ENCODE assay signal across 1 cellular context in the genomic region with DNA sequence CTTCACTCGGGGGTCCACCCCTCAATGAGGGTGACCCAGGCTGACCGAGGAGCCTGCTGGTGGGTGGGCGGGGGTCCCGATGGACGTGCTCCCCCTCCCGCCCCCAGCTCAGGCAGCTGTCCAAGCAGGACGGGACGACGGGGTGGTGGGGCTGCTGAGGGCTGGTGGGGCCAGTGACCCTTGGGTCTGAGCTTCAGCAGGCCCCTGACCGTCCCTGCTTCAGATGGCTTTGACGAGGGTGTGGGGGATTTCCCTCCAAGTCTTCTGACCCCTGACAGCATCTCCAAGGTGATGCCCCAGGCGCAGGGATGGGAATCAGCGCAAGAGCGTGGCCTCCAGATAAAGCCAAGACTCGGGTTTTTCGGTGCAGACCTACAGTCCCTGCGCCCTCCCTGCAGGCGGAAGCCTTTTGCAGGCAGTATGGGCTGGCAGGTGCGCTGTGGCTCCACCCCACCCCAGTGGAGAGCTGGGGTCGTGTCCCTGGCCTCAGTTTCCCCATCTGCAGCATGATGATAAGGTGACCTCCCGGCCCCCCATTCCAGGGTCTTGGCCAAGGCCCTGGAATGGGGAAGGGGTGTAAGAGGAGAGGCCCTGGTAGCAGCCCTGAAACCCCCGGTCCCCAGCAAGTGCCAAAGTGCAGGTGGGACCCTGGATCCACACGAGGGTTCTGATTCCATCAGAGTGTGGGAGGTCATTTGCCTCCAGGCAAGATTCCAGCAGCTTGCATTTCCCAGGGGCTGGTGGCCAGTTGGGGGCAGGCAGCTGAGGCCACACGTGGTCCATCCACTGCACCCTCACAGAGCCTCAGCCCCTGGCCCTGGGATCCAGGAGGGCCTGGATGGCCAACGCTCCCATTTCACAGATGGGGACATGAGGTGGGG.
TF ChIP-seq lines count a peak whose summit lies in the region.

No MANE protein-coding gene starts in this region.

TF ChIP-seq in GM23338, 12 proteins besides CTCF, POLR2A, EP300 and RAD21 (continued from another document):
- TF ChIP-seq, protein P1, sequence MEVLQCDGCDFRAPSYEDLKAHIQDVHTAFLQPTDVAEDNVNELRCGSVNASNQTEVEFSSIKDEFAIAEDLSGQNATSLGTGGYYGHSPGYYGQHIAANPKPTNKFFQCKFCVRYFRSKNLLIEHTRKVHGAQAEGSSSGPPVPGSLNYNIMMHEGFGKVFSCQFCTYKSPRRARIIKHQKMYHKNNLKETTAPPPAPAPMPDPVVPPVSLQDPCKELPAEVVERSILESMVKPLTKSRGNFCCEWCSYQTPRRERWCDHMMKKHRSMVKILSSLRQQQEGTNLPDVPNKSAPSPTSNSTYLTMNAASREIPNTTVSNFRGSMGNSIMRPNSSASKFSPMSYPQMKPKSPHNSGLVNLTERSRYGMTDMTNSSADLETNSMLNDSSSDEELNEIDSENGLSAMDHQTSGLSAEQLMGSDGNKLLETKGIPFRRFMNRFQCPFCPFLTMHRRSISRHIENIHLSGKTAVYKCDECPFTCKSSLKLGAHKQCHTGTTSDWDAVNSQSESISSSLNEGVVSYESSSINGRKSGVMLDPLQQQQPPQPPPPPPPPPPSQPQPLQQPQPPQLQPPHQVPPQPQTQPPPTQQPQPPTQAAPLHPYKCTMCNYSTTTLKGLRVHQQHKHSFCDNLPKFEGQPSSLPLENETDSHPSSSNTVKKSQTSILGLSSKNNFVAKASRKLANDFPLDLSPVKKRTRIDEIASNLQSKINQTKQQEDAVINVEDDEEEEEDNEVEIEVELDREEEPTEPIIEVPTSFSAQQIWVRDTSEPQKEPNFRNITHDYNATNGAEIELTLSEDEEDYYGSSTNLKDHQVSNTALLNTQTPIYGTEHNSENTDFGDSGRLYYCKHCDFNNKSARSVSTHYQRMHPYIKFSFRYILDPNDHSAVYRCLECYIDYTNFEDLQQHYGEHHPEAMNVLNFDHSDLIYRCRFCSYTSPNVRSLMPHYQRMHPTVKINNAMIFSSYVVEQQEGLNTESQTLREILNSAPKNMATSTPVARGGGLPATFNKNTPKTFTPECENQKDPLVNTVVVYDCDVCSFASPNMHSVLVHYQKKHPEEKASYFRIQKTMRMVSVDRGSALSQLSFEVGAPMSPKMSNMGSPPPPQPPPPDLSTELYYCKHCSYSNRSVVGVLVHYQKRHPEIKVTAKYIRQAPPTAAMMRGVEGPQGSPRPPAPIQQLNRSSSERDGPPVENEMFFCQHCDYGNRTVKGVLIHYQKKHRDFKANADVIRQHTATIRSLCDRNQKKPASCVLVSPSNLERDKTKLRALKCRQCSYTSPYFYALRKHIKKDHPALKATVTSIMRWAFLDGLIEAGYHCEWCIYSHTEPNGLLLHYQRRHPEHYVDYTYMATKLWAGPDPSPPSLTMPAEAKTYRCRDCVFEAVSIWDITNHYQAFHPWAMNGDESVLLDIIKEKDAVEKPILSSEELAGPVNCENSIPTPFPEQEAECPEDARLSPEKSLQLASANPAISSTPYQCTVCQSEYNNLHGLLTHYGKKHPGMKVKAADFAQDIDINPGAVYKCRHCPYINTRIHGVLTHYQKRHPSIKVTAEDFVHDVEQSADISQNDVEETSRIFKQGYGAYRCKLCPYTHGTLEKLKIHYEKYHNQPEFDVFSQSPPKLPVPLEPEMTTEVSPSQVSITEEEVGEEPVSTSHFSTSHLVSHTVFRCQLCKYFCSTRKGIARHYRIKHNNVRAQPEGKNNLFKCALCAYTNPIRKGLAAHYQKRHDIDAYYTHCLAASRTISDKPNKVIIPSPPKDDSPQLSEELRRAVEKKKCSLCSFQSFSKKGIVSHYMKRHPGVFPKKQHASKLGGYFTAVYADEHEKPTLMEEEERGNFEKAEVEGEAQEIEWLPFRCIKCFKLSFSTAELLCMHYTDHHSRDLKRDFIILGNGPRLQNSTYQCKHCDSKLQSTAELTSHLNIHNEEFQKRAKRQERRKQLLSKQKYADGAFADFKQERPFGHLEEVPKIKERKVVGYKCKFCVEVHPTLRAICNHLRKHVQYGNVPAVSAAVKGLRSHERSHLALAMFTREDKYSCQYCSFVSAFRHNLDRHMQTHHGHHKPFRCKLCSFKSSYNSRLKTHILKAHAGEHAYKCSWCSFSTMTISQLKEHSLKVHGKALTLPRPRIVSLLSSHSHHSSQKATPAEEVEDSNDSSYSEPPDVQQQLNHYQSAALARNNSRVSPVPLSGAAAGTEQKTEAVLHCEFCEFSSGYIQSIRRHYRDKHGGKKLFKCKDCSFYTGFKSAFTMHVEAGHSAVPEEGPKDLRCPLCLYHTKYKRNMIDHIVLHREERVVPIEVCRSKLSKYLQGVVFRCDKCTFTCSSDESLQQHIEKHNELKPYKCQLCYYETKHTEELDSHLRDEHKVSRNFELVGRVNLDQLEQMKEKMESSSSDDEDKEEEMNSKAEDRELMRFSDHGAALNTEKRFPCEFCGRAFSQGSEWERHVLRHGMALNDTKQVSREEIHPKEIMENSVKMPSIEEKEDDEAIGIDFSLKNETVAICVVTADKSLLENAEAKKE (CRISPR knock-in tag; IDR thresholded peaks at IDR 0.05) = no peak
- TF ChIP-seq STAT1 (IDR thresholded peaks at IDR 0.05; ENCODE audit: unreplicated experiment) (no peak), POLR2AphosphoS5 (IDR thresholded peaks at IDR 0.05; ENCODE audit: low read depth) (no peak), NANOG (IDR thresholded peaks at IDR 0.05; ENCODE audit: borderline replicate concordance) (no peak), EZH2 (IDR thresholded peaks at IDR 0.05; ENCODE audit: low read depth, unreplicated experiment) (no peak), JUNB (IDR thresholded peaks at IDR 0.05; ENCODE audit: unreplicated experiment) (no peak), CREB1 (CRISPR knock-in tag; IDR thresholded peaks at IDR 0.05; ENCODE audit: low read depth) (no peak), ZNF114 (CRISPR knock-in tag; IDR thresholded peaks at IDR 0.05) (no peak)
- TF ChIP-seq, protein P2, sequence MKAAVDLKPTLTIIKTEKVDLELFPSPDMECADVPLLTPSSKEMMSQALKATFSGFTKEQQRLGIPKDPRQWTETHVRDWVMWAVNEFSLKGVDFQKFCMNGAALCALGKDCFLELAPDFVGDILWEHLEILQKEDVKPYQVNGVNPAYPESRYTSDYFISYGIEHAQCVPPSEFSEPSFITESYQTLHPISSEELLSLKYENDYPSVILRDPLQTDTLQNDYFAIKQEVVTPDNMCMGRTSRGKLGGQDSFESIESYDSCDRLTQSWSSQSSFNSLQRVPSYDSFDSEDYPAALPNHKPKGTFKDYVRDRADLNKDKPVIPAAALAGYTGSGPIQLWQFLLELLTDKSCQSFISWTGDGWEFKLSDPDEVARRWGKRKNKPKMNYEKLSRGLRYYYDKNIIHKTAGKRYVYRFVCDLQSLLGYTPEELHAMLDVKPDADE (IDR thresholded peaks at IDR 0.05) = no peak
